1 cellular context compared by ENCODE assay signal in the genomic region with DNA sequence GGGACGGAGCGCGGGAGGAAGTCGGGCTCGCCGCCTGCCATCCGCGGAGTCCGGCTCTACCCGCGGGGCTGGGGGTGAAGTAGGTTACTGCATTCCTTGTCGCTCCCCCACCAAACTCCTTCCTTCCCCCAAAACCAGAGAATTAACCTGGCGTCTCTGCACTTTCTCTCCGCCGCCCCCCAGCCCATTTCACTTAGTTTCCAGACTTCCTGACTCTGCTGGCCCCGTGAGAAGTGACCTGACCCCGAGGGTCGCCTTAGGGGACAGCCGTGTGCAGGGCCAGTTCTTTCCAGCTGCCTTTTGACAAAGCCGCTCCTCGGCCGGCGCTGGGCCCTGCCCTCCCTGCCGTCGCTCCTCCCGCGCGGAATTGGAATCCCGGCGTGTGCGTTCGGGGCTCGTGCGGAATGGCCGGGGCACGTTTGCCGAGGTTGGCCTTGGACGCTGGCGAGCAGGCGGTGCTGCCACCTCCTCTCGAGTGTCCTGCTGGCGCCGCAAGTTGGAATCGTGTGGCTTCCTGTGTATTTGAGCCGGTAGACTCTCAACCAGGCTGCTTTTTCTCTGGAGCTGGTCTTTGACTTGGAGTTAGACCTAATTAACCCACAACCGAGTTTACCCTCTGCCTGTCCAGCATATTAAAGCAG.
TF ChIP-seq lines count a peak whose summit lies in the region.

No MANE protein-coding gene starts in this region.

TF ChIP-seq in HepG2, 621 proteins besides CTCF, POLR2A, EP300 and RAD21 (continued from another document and continues in another):
- TF ChIP-seq, protein P1, sequence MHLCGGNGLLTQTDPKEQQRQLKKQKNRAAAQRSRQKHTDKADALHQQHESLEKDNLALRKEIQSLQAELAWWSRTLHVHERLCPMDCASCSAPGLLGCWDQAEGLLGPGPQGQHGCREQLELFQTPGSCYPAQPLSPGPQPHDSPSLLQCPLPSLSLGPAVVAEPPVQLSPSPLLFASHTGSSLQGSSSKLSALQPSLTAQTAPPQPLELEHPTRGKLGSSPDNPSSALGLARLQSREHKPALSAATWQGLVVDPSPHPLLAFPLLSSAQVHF (CRISPR knock-in tag; IDR thresholded peaks at IDR 0.05) = peak; percentile 88
- TF ChIP-seq CHD2 (IDR thresholded peaks at IDR 0.05; ENCODE audit: low read depth, low read length) = peak; percentile 54; the same call in 1 of the 2 replicates
- TF ChIP-seq HES4 (CRISPR knock-in tag; IDR thresholded peaks at IDR 0.05; ENCODE audit: borderline replicate concordance) = peak; percentile 87; the same call in 1 of the 2 replicates
- peak; percentile 70 for TF ChIP-seq ISL2 (CRISPR knock-in tag; IDR thresholded peaks at IDR 0.05)
- TF ChIP-seq, protein P2, sequence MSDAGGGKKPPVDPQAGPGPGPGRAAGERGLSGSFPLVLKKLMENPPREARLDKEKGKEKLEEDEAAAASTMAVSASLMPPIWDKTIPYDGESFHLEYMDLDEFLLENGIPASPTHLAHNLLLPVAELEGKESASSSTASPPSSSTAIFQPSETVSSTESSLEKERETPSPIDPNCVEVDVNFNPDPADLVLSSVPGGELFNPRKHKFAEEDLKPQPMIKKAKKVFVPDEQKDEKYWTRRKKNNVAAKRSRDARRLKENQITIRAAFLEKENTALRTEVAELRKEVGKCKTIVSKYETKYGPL (CRISPR knock-in tag; IDR thresholded peaks at IDR 0.05) = no peak
- no peak for TF ChIP-seq MIER2 (CRISPR knock-in tag; IDR thresholded peaks at IDR 0.05)
- TF ChIP-seq SMAD3 (CRISPR knock-in tag; IDR thresholded peaks at IDR 0.05) = no peak
- peak; percentile 78; the same call in 1 of the 2 replicates for TF ChIP-seq SMAD1 (CRISPR knock-in tag; IDR thresholded peaks at IDR 0.05; ENCODE audit: borderline replicate concordance, low read depth)
- TF ChIP-seq, protein P3, sequence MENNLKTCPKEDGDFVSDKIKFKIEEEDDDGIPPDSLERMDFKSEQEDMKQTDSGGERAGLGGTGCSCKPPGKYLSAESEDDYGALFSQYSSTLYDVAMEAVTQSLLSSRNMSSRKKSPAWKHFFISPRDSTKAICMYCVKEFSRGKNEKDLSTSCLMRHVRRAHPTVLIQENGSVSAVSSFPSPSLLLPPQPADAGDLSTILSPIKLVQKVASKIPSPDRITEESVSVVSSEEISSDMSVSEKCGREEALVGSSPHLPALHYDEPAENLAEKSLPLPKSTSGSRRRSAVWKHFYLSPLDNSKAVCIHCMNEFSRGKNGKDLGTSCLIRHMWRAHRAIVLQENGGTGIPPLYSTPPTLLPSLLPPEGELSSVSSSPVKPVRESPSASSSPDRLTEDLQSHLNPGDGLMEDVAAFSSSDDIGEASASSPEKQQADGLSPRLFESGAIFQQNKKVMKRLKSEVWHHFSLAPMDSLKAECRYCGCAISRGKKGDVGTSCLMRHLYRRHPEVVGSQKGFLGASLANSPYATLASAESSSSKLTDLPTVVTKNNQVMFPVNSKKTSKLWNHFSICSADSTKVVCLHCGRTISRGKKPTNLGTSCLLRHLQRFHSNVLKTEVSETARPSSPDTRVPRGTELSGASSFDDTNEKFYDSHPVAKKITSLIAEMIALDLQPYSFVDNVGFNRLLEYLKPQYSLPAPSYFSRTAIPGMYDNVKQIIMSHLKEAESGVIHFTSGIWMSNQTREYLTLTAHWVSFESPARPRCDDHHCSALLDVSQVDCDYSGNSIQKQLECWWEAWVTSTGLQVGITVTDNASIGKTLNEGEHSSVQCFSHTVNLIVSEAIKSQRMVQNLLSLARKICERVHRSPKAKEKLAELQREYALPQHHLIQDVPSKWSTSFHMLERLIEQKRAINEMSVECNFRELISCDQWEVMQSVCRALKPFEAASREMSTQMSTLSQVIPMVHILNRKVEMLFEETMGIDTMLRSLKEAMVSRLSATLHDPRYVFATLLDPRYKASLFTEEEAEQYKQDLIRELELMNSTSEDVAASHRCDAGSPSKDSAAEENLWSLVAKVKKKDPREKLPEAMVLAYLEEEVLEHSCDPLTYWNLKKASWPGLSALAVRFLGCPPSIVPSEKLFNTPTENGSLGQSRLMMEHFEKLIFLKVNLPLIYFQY (CRISPR knock-in tag; IDR thresholded peaks at IDR 0.05; ENCODE audit: borderline replicate concordance) = peak; percentile 67; the same call in 1 of the 2 replicates
- no peak for TF ChIP-seq HOXA9 (CRISPR knock-in tag; IDR thresholded peaks at IDR 0.05; ENCODE audit: borderline replicate concordance)
- peak; percentile 63; the same call in 1 of the 2 replicates for TF ChIP-seq HBP1 (CRISPR knock-in tag; IDR thresholded peaks at IDR 0.05; ENCODE audit: low read depth)
- peak; percentile 50; the same call in 1 of the 2 replicates for TF ChIP-seq ZBTB2 (CRISPR knock-in tag; IDR thresholded peaks at IDR 0.05; ENCODE audit: low read depth)
- peak; percentile 79 for TF ChIP-seq MED13 (CRISPR knock-in tag; IDR thresholded peaks at IDR 0.05)
- peak; percentile 86; the same call in 1 of the 2 replicates for TF ChIP-seq ZNF589 (CRISPR knock-in tag; conservative IDR thresholded peaks at IDR 0.05)
- no peak for TF ChIP-seq SP2 (CRISPR knock-in tag; IDR thresholded peaks at IDR 0.05)
- TF ChIP-seq PRDM15 (CRISPR knock-in tag; IDR thresholded peaks at IDR 0.05) = peak; percentile 84
- no peak for TF ChIP-seq EZH2 (conservative IDR thresholded peaks at IDR 0.05; ENCODE audit: low read depth, low read length)
- peak; percentile 29; the same call in 1 of the 2 replicates for TF ChIP-seq E2F2 (CRISPR knock-in tag; IDR thresholded peaks at IDR 0.05; ENCODE audit: borderline replicate concordance)
- TF ChIP-seq KDM4B (CRISPR knock-in tag; IDR thresholded peaks at IDR 0.05) = peak; percentile 68; the same call in 1 of the 2 replicates
- no peak for TF ChIP-seq ZNF431 (CRISPR knock-in tag; IDR thresholded peaks at IDR 0.05; ENCODE audit: borderline replicate concordance, low read depth)
- peak; percentile 64 for TF ChIP-seq PTBP1 (IDR thresholded peaks at IDR 0.05; ENCODE audit: low read depth, low read length, poor library complexity, severe bottlenecking)
- TF ChIP-seq, protein P4, sequence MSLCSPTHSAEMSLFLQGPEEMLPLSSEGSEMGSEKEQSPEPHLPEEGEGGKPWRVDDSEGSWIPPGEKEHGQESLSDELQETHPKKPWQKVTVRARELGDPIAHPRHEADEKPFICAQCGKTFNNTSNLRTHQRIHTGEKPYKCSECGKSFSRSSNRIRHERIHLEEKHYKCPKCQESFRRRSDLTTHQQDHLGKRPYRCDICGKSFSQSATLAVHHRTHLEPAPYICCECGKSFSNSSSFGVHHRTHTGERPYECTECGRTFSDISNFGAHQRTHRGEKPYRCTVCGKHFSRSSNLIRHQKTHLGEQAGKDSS (CRISPR knock-in tag; IDR thresholded peaks at IDR 0.05; ENCODE audit: borderline replicate concordance, low read depth) = no peak; the same call in 1 of the 2 replicates
- TF ChIP-seq POLR2AphosphoS5 (IDR thresholded peaks at IDR 0.05; ENCODE audit: low read depth, low read length) = peak; percentile 44; the same call in 1 of the 2 replicates
- TF ChIP-seq, protein P5, sequence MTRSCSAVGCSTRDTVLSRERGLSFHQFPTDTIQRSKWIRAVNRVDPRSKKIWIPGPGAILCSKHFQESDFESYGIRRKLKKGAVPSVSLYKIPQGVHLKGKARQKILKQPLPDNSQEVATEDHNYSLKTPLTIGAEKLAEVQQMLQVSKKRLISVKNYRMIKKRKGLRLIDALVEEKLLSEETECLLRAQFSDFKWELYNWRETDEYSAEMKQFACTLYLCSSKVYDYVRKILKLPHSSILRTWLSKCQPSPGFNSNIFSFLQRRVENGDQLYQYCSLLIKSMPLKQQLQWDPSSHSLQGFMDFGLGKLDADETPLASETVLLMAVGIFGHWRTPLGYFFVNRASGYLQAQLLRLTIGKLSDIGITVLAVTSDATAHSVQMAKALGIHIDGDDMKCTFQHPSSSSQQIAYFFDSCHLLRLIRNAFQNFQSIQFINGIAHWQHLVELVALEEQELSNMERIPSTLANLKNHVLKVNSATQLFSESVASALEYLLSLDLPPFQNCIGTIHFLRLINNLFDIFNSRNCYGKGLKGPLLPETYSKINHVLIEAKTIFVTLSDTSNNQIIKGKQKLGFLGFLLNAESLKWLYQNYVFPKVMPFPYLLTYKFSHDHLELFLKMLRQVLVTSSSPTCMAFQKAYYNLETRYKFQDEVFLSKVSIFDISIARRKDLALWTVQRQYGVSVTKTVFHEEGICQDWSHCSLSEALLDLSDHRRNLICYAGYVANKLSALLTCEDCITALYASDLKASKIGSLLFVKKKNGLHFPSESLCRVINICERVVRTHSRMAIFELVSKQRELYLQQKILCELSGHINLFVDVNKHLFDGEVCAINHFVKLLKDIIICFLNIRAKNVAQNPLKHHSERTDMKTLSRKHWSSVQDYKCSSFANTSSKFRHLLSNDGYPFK (CRISPR knock-in tag; IDR thresholded peaks at IDR 0.05; ENCODE audit: borderline replicate concordance) = peak; percentile 68; the same call in 1 of the 2 replicates
- TF ChIP-seq TCF12 (IDR thresholded peaks at IDR 0.05) = no peak
- TF ChIP-seq TCF12 (CRISPR knock-in tag; IDR thresholded peaks at IDR 0.05) = 0 out of 2 replicates have a peak, but pooled peaks have one; percentile 39
- TF ChIP-seq SMAD9 (CRISPR knock-in tag; IDR thresholded peaks at IDR 0.05) = 0 out of 2 replicates have a peak, but pooled peaks have one; percentile 43
- TF ChIP-seq ZNF317 (CRISPR knock-in tag; IDR thresholded peaks at IDR 0.05) = peak; percentile 90
- TF ChIP-seq, protein P6, sequence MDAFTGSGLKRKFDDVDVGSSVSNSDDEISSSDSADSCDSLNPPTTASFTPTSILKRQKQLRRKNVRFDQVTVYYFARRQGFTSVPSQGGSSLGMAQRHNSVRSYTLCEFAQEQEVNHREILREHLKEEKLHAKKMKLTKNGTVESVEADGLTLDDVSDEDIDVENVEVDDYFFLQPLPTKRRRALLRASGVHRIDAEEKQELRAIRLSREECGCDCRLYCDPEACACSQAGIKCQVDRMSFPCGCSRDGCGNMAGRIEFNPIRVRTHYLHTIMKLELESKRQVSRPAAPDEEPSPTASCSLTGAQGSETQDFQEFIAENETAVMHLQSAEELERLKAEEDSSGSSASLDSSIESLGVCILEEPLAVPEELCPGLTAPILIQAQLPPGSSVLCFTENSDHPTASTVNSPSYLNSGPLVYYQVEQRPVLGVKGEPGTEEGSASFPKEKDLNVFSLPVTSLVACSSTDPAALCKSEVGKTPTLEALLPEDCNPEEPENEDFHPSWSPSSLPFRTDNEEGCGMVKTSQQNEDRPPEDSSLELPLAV (CRISPR knock-in tag; conservative IDR thresholded peaks at IDR 0.05; ENCODE audit: low read depth) = no peak
- peak; percentile 80 for TF ChIP-seq PRMT3 (CRISPR knock-in tag; IDR thresholded peaks at IDR 0.05; ENCODE audit: borderline replicate concordance, low read depth)
- TF ChIP-seq MEIS1 (CRISPR knock-in tag; IDR thresholded peaks at IDR 0.05; ENCODE audit: borderline replicate concordance) = peak; percentile 80
- TF ChIP-seq FOXA1 (IDR thresholded peaks at IDR 0.05) = no peak
- peak; percentile 20; the same call in 1 of the 2 replicates for TF ChIP-seq FOXA1 (CRISPR knock-in tag; IDR thresholded peaks at IDR 0.05)
